ENCODE assay signal across 25 cellular contexts in genomic region chr22:17137226-17137625, GRCh38. TPM values are rescaled to one million over a fixed set of nuclear protein-coding genes. Genes with fewer than 3 reads are reported as not detected.
A peak's percentile ranks its signal among the peaks of the same experiment; 100 is the strongest.
DNase-seq lines count a peak whose midpoint lies in the region; ATAC-seq and TF ChIP-seq lines count a peak whose summit lies in the region.
"Had no signal": no experiment of that assay in that cellular context is flagged by ENCODE, and none has a peak within 500 bp of the region (broad histone marks: within the 10 kb centered on the region; RNA-seq: fewer than 3 reads in every experiment).

No MANE protein-coding gene starts in this region.

- H3K9me3 ChIP-seq in osteoblast (ENCODE audit: low read depth, low read length) (no peaks in the 10 kb centered on the region), Karpas-422 (ENCODE audit: low read length) (no peaks in the 10 kb centered on the region)
- H3K9me3 ChIP-seq: SJSA1 had no signal

- POLR2A ChIA-PET in activated CD8-positive, alpha-beta T cell treated with anti-CD3 and anti-CD28 coated beads, Interleukin-2, amount 10 ng/mL, durations not matched to agents 7 days and 5 days (lab: Charles Lee) = no interaction called here
- POLR2A ChIA-PET in activated CD8-positive, alpha-beta T cell treated with anti-CD3 and anti-CD28 coated beads for 36 hours (lab: Charles Lee) = no interaction called here

- no peaks in the 10 kb centered on the region for H3K9me2 ChIP-seq in Karpas-422 (replicated peaks; ENCODE audit: insufficient read depth, low read length)

- ATAC-seq in activated CD8-positive, alpha-beta T cell treated with anti-CD3 and anti-CD28 coated beads, Interleukin-2, amount 10 ng/mL, durations not matched to agents 7 days and 5 days = no peak
- no peak for ATAC-seq in activated CD8-positive, alpha-beta T cell treated with anti-CD3 and anti-CD28 coated beads for 36 hours
- peak; percentile 18 for ATAC-seq in foreskin keratinocyte
- ATAC-seq in sciatic nerve = no peak
- ATAC-seq: HepG2 had no signal

- peaks cover 19% of the 10 kb centered on the region for H3K36me3 Mint-ChIP-seq in activated CD8-positive, alpha-beta T cell treated with anti-CD3 and anti-CD28 coated beads, Interleukin-2, amount 10 ng/mL, durations not matched to agents 7 days and 5 days (ENCODE audit: low read depth)
- peaks cover 23% of the 10 kb centered on the region for H3K36me3 Mint-ChIP-seq in activated CD8-positive, alpha-beta T cell treated with anti-CD3 and anti-CD28 coated beads for 36 hours (ENCODE audit: low read depth)

- CTCF ChIA-PET in activated CD8-positive, alpha-beta T cell treated with anti-CD3 and anti-CD28 coated beads, Interleukin-2, amount 10 ng/mL, durations not matched to agents 7 days and 5 days (lab: Charles Lee) = interaction anchor here (0.5 kb wide), 1 partner anchor 156 kb away, joined by 3 read pairs; no protein-coding TSS in a partner anchor
- CTCF ChIA-PET in activated CD8-positive, alpha-beta T cell treated with anti-CD3 and anti-CD28 coated beads for 36 hours (lab: Charles Lee) = interaction anchor here (0.7 to 1.0 kb wide), 2 partner anchors 9 to 35 kb away, joined by 3 read pairs; no protein-coding TSS in a partner anchor

- H3K27ac ChIP-seq in foreskin keratinocyte = no peak overlapping the region
- no peak overlapping the region for H3K27ac ChIP-seq in osteoblast (ENCODE audit: low read depth, low read length)
- no peak overlapping the region for H3K27ac ChIP-seq in Karpas-422 (ENCODE audit: low read length)
- H3K27ac ChIP-seq: SJSA1 had no signal

- H3K4me3 Mint-ChIP-seq in activated CD8-positive, alpha-beta T cell treated with anti-CD3 and anti-CD28 coated beads, Interleukin-2, amount 10 ng/mL, durations not matched to agents 7 days and 5 days = no peak overlapping the region
- no peak overlapping the region for H3K4me3 Mint-ChIP-seq in activated CD8-positive, alpha-beta T cell treated with anti-CD3 and anti-CD28 coated beads for 36 hours

- H3K9ac ChIP-seq in Karpas-422 (ENCODE audit: low read length) = no peak overlapping the region

- no peaks in the 10 kb centered on the region for H3K4me1 ChIP-seq in foreskin keratinocyte
- H3K4me1 ChIP-seq in osteoblast (ENCODE audit: insufficient read depth, low read length) = no peaks in the 10 kb centered on the region
- H3K4me1 ChIP-seq in Karpas-422 (ENCODE audit: low read length) = peaks cover 14% of the 10 kb centered on the region
- H3K4me1 ChIP-seq: SJSA1 had no signal

- H4K20me1 ChIP-seq in osteoblast (ENCODE audit: insufficient read depth, low read length) (peaks cover 3% of the 10 kb centered on the region), Karpas-422 (ENCODE audit: insufficient read depth, low read depth, low read length) (no peaks in the 10 kb centered on the region)

- H3K4me1 Mint-ChIP-seq in activated CD8-positive, alpha-beta T cell treated with anti-CD3 and anti-CD28 coated beads, Interleukin-2, amount 10 ng/mL, durations not matched to agents 7 days and 5 days (ENCODE audit: low read depth) = no peaks in the 10 kb centered on the region
- no peaks in the 10 kb centered on the region for H3K4me1 Mint-ChIP-seq in activated CD8-positive, alpha-beta T cell treated with anti-CD3 and anti-CD28 coated beads for 36 hours (ENCODE audit: low read depth)

- H3K27me3 ChIP-seq in foreskin keratinocyte (no peaks in the 10 kb centered on the region), osteoblast (ENCODE audit: insufficient read depth, low read length) (no peaks in the 10 kb centered on the region), Karpas-422 (ENCODE audit: low read length) (no peaks in the 10 kb centered on the region)
- H3K27me3 ChIP-seq: SJSA1 had no signal

- intact Hi-C loops in activated CD8-positive, alpha-beta T cell treated with anti-CD3 and anti-CD28 coated beads for 36 hours (cut with micrococcal nuclease) = no loop called here
- intact Hi-C loops in sciatic nerve (cut with DNase I) = no loop called here

- no peaks in the 10 kb centered on the region for H3K9me3 Mint-ChIP-seq in activated CD8-positive, alpha-beta T cell treated with anti-CD3 and anti-CD28 coated beads, Interleukin-2, amount 10 ng/mL, durations not matched to agents 7 days and 5 days (ENCODE audit: insufficient read depth)
- H3K9me3 Mint-ChIP-seq in activated CD8-positive, alpha-beta T cell treated with anti-CD3 and anti-CD28 coated beads for 36 hours = no peaks in the 10 kb centered on the region

- H3K79me2 ChIP-seq in osteoblast (ENCODE audit: insufficient read depth, low read length) = no peaks in the 10 kb centered on the region
- H3K79me2 ChIP-seq in Karpas-422 (ENCODE audit: low read length) = no peaks in the 10 kb centered on the region

- no peak for TF ChIP-seq CTCF in activated CD8-positive, alpha-beta T cell treated with anti-CD3 and anti-CD28 coated beads for 36 hours (IDR thresholded peaks at IDR 0.05)
- TF ChIP-seq CTCF in foreskin keratinocyte (conservative IDR thresholded peaks at IDR 0.05) = no peak
- TF ChIP-seq CTCF in osteoblast (IDR thresholded peaks at IDR 0.05; ENCODE audit: extremely low read depth, low read depth, low read length) = no peak

- H3K4me3 ChIP-seq in osteoblast (ENCODE audit: insufficient read depth, low read length) (no peak overlapping the region), Karpas-422 (ENCODE audit: low read length) (no peak overlapping the region)
- H3K4me3 ChIP-seq: SJSA1 had no signal

- no peaks in the 10 kb centered on the region for H3K27me3 Mint-ChIP-seq in activated CD8-positive, alpha-beta T cell treated with anti-CD3 and anti-CD28 coated beads, Interleukin-2, amount 10 ng/mL, durations not matched to agents 7 days and 5 days (ENCODE audit: low read depth)
- H3K27me3 Mint-ChIP-seq in activated CD8-positive, alpha-beta T cell treated with anti-CD3 and anti-CD28 coated beads for 36 hours = no peaks in the 10 kb centered on the region

- H3K27ac Mint-ChIP-seq in activated CD8-positive, alpha-beta T cell treated with anti-CD3 and anti-CD28 coated beads, Interleukin-2, amount 10 ng/mL, durations not matched to agents 7 days and 5 days = peak overlapping the region; percentile 23
- no peak overlapping the region for H3K27ac Mint-ChIP-seq in activated CD8-positive, alpha-beta T cell treated with anti-CD3 and anti-CD28 coated beads for 36 hours

- DNase-seq in activated CD8-positive, alpha-beta T cell treated with anti-CD3 and anti-CD28 coated beads, Interleukin-2, amount 10 ng/mL, durations not matched to agents 7 days and 5 days = no peak
- no peak for DNase-seq in activated CD8-positive, alpha-beta T cell treated with anti-CD3 and anti-CD28 coated beads for 36 hours
- DNase-seq in foreskin keratinocyte = peak in 1 of 2 donors; percentile 28
- peak; percentile 77 for DNase-seq in osteoblast (ENCODE audit: insufficient read length, low spot score, missing footprints)
- DNase-seq in AML-193 (lab: John Stamatoyannopoulos, UW) = no peak
- no peak for DNase-seq in NCI-H1092 (lab: John Stamatoyannopoulos, UW)
- no peak for DNase-seq in Karpas-422
- no peak for DNase-seq in sciatic nerve (ENCODE audit: low spot score)
- DNase-seq: 8988T; ACHN; Calu3; DMS79 treated with DMSO at 0.1 percent for 48 hours; Kasumi-1; NCI-H1105; NCI-H1436 treated with DMSO at 0.1 percent for 48 hours; NCI-H1930; NCI-H2107; NCI-H446; NCI-H524 treated with DMSO at 0.1 percent for 48 hours; NCI-H82; NK-92 treated with Interleukin-12 subunit alpha and Interleukin-12 subunit beta, amount 100 ng/mL, for 24 hours; Right ventricle myocardium superior; RPMI8226 had no signal

- no peak overlapping the region for H2AFZ ChIP-seq in osteoblast (ENCODE audit: low read length)
- no peak overlapping the region for H2AFZ ChIP-seq in Karpas-422 (ENCODE audit: low read length)

- no peaks in the 10 kb centered on the region for H3K36me3 ChIP-seq in osteoblast (ENCODE audit: insufficient read depth, low read length)
- H3K36me3 ChIP-seq in Karpas-422 (ENCODE audit: insufficient read depth, low read length) = peaks cover 3% of the 10 kb centered on the region; the same call in 1 of the 2 replicates
- H3K36me3 ChIP-seq: SJSA1 had no signal

- H3K4me2 ChIP-seq in osteoblast (ENCODE audit: insufficient read depth, low read length) (no peak overlapping the region), Karpas-422 (ENCODE audit: low read depth, low read length, poor library complexity, severe bottlenecking) (no peak overlapping the region)

RNA-seq across cellular contexts. Expression of gene TMEM121B, which starts 16.1 kb away (rescaled TPM):
- total RNA-seq in activated CD8-positive, alpha-beta T cell treated with anti-CD3 and anti-CD28 coated beads, Interleukin-2, amount 10 ng/mL, durations not matched to agents 7 days and 5 days = under 1 TPM; 0.11 to 0.18 TPM
- under 1 TPM; 0.13 to 0.14 TPM for total RNA-seq in activated CD8-positive, alpha-beta T cell treated with anti-CD3 and anti-CD28 coated beads for 36 hours
- total RNA-seq in foreskin keratinocyte = 0.03 and 0.04 TPM in 2 replicates
- polyA plus RNA-seq in foreskin keratinocyte = 0.01 TPM in 2 replicates
- under 0.01 TPM in 1 of 2 replicates, not detected in the other for total RNA-seq in osteoblast
- total RNA-seq in Karpas-422 (2014; rRNA removed; shearing (Covaris generic); ENCODE audit: low replicate concordance) = 0.04 and 0.76 TPM in 2 replicates
- 0.94 TPM for total RNA-seq in sciatic nerve
- total RNA-seq: HepG2 had no signal
- polyA plus RNA-seq: HepG2 had no signal

RNA-seq across cellular contexts. Expression of gene HDHD5, which starts 21.9 kb away (rescaled TPM):
- 10 to 100 TPM; 38.5 to 40.7 TPM for total RNA-seq in activated CD8-positive, alpha-beta T cell treated with anti-CD3 and anti-CD28 coated beads, Interleukin-2, amount 10 ng/mL, durations not matched to agents 7 days and 5 days
- 10 to 100 TPM; 68.1 to 71.4 TPM for total RNA-seq in activated CD8-positive, alpha-beta T cell treated with anti-CD3 and anti-CD28 coated beads for 36 hours
- total RNA-seq in foreskin keratinocyte = 39.7 and 42.6 TPM in 2 replicates
- polyA plus RNA-seq in foreskin keratinocyte = 45.6 and 49.7 TPM in 2 replicates
- 25.6 and 31.8 TPM in 2 replicates for total RNA-seq in osteoblast
- total RNA-seq in Karpas-422 (2014; rRNA removed; shearing (Covaris generic); ENCODE audit: low replicate concordance) = 29.8 and 61.2 TPM in 2 replicates
- total RNA-seq in sciatic nerve = 19.1 TPM
- total RNA-seq: HepG2 had no signal
- polyA plus RNA-seq: HepG2 had no signal

RNA-seq across cellular contexts. Expression of gene IL17RA, which starts 52.4 kb away (rescaled TPM):
- total RNA-seq in activated CD8-positive, alpha-beta T cell treated with anti-CD3 and anti-CD28 coated beads, Interleukin-2, amount 10 ng/mL, durations not matched to agents 7 days and 5 days = 10 to 100 TPM; 41.7 to 43.4 TPM
- 10 to 100 TPM; 14.0 to 14.2 TPM for total RNA-seq in activated CD8-positive, alpha-beta T cell treated with anti-CD3 and anti-CD28 coated beads for 36 hours
- total RNA-seq in foreskin keratinocyte = 8.5 and 9.1 TPM in 2 replicates
- 4.1 and 5.6 TPM in 2 replicates for polyA plus RNA-seq in foreskin keratinocyte
- total RNA-seq in osteoblast = 6.2 TPM in 2 replicates
- 5.8 and 7.1 TPM in 2 replicates for total RNA-seq in Karpas-422 (2014; rRNA removed; shearing (Covaris generic); ENCODE audit: low replicate concordance)
- total RNA-seq in sciatic nerve = 22.3 TPM
